Comparison of ENCODE assay signal across 1 cellular context in the genomic region with DNA sequence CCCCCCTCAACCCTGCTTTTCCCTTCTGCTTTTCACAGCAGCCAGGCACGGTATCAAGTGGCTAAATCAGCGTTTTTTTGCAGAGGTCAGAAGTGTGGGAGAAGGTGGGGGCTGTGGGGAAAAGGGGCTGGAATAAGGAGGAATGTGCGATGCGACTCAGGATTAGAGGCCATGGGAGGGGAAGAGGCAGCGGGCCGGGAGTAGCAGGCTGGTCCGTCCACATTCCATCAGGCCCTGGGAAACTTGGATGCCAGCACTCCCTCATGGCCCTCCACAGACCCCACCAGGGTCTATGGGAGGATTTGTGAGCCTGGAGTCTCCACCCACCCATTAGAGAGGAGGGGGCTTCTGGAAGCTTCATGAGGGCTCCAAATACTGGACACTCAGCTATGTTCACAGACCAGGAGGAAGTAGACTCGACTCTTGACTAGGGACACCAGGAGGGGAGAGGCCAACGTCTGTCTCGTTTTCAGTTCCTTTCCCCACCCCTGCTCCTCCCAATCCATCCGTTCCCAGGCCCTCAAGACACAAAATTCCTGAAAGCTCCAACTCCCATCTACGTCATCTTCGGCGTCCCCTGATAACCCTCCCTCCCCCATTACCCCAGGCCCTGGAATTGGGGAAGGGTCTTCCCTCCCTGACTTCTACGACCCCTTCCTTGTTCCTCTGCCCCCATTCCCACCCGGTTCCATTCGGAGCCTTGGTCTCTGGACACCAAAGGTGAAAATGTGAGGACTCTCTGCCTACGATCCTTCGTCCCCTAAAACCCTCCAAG.
TF ChIP-seq lines count a peak whose summit lies in the region.

No MANE protein-coding gene starts in this region.

TF ChIP-seq in A549, 52 proteins besides CTCF, POLR2A, EP300 and RAD21:
- TF ChIP-seq MYC (IDR thresholded peaks at IDR 0.05; ENCODE audit: borderline replicate concordance, low read length) (no peak), MAFK (IDR thresholded peaks at IDR 0.05; ENCODE audit: partially characterized antibody) (peak; percentile 24)
